ENCODE assay signal across 10 cellular contexts in genomic region chr16:3175157-3176153, GRCh38. TPM values are rescaled to one million over a fixed set of nuclear protein-coding genes. Genes with fewer than 3 reads are reported as not detected.
DNase-seq lines count a peak whose midpoint lies in the region; ATAC-seq, FAIRE-seq and TF ChIP-seq lines count a peak whose summit lies in the region.
"Had no signal": no experiment of that assay in that cellular context is flagged by ENCODE, and none has a peak within 500 bp of the region (broad histone marks: within the 10 kb centered on the region; RNA-seq: fewer than 3 reads in every experiment).

No MANE protein-coding gene starts in this region.

- H3K79me1 ChIP-seq in H1 (ENCODE audit: low read depth, low read length), result no peaks in the 10 kb centered on the region

- 12% methylated on average over 34 of the region's 39 CpGs; no CpG with 5 or more reads in 1 of the 2 experiments for WGBS in H1 (ENCODE audit: extremely low coverage in 1 of 2, insufficient coverage in 1 of 2, insufficient read length in 1 of 2, insufficient replicate concordance in 2 of 2, low coverage in 1 of 2, low lambda C conversion rate in 2 of 2, missing lambda C conversion rate in 1 of 2), 2 experiments

- FAIRE-seq in H1 (lab: Jason Lieb, UNC), result no peak

- no peak overlapping the region for H3K14ac ChIP-seq in H1 (ENCODE audit: insufficient read length)

- no peak for TF ChIP-seq RAD21 in H1 (IDR thresholded peaks at IDR 0.05 in 1 of 2, conservative IDR thresholded peaks at IDR 0.05 in 1 of 2; ENCODE audit: low read depth in 2 of 2, low read length in 2 of 2)

- CTCF ChIA-PET in activated CD4-positive, alpha-beta memory T cell treated with anti-CD3 and anti-CD28 coated beads for 36 hours (lab: Charles Lee), result interaction anchor here (1.2 kb wide), 1 partner anchor 46 kb away, joined by 3 read pairs; no protein-coding TSS in a partner anchor
- CTCF ChIA-PET in activated CD4-positive, alpha-beta memory T cell treated with anti-CD3 and anti-CD28 coated beads, Interleukin-2, amount 10 ng/mL, durations not matched to agents 7 days and 5 days (lab: Charles Lee), result no interaction called here
- CTCF ChIA-PET in H1 (lab: Charles Lee; ENCODE audit: partially characterized antibody), result interaction anchor here (0.6 to 4.7 kb wide), 9 partner anchors 8 to 261 kb away, joined by 3 to 25 read pairs (median 5); no protein-coding TSS in a partner anchor

- peak; percentile 75 for DNase-seq in activated CD4-positive, alpha-beta memory T cell treated with anti-CD3 and anti-CD28 coated beads for 36 hours
- no peak for DNase-seq in activated CD4-positive, alpha-beta memory T cell treated with anti-CD3 and anti-CD28 coated beads, Interleukin-2, amount 10 ng/mL, durations not matched to agents 7 days and 5 days
- DNase-seq in NCI-H82 (lab: John Stamatoyannopoulos, UW) (peak; percentile 89), H1 (ENCODE audit: low read depth in 1 of 2, low spot score in 2 of 2) (peak in 1 of 2 experiments; percentile 96), NCI-H187 (lab: John Stamatoyannopoulos, UW) (no peak)
- DNase-seq in stimulated activated CD4-positive, alpha-beta T cell treated with anti-CD3 and anti-CD28 coated beads, Interleukin-4, amount 100 ng/mL, for 24 hours, result peak; percentile 41

- no peak for TF ChIP-seq POLR2A in H1 (IDR thresholded peaks at IDR 0.05; ENCODE audit: control extremely low read depth in 1 of 2, low read depth in 2 of 2, low read length in 2 of 2)

- H2BK20ac ChIP-seq in H1 (ENCODE audit: low read length), result no peak overlapping the region

- no peaks in the 10 kb centered on the region for H3K36me3 ChIP-seq in H1 (ENCODE audit: control insufficient read depth in 2 of 4, insufficient read depth in 4 of 4, low read length in 3 of 4)
- H3K36me3 ChIP-seq: tibial nerve had no signal

- no peak overlapping the region for H3K4ac ChIP-seq in H1 (replicated peaks; ENCODE audit: insufficient read length, low read depth, low read length)

- no peak overlapping the region; the same call in 1 of the 2 replicates for H4K8ac ChIP-seq in H1 (ENCODE audit: extremely low read depth, insufficient read depth, low read length)

- no peak for TF ChIP-seq EP300 in H1 (IDR thresholded peaks at IDR 0.05; ENCODE audit: borderline replicate concordance in 1 of 2, low read depth in 2 of 2, low read length in 2 of 2)

- H3K79me2 ChIP-seq in H1 (ENCODE audit: control insufficient read depth in 1 of 2, insufficient read depth in 2 of 2, low read length in 2 of 2), result no peaks in the 10 kb centered on the region

- peaks cover 0 to 22% (median 14%) of the 10 kb centered on the region in 4 experiments; a peak in 5 of 7 replicates for H3K27me3 ChIP-seq in H1 (replicated peaks in 1 of 4; ENCODE audit: control insufficient read depth in 3 of 4, extremely low read depth in 1 of 4, insufficient read depth in 3 of 4, low read length in 3 of 4)

- no peak overlapping the region for H2BK12ac ChIP-seq in H1 (ENCODE audit: low read depth, low read length)

- no peak overlapping the region for H2AK5ac ChIP-seq in H1 (ENCODE audit: low read depth, low read length)

- no peak overlapping the region for H2BK5ac ChIP-seq in H1 (ENCODE audit: low read depth, low read length)

- H3K9me3 ChIP-seq in H1 (ENCODE audit: insufficient read depth in 2 of 2, low read depth in 1 of 2, low read length in 1 of 2), result no peaks in the 10 kb centered on the region
- H3K9me3 ChIP-seq: tibial nerve had no signal

- H3K23ac ChIP-seq in H1 (ENCODE audit: insufficient read length), result no peak overlapping the region

- H3K4me1 Mint-ChIP-seq in activated CD4-positive, alpha-beta memory T cell treated with anti-CD3 and anti-CD28 coated beads for 36 hours (ENCODE audit: low read depth), result peaks cover 34% of the 10 kb centered on the region
- peaks cover 39% of the 10 kb centered on the region for H3K4me1 Mint-ChIP-seq in activated CD4-positive, alpha-beta memory T cell treated with anti-CD3 and anti-CD28 coated beads, Interleukin-2, amount 10 ng/mL, durations not matched to agents 7 days and 5 days

- peak overlapping the region; percentile 34 to 71 (median 48) for H3K4me3 ChIP-seq in H1 (ENCODE audit: extremely low read depth in 1 of 4, insufficient read depth in 2 of 4, low read depth in 3 of 4, low read length in 4 of 4)
- H3K4me3 ChIP-seq: tibial nerve had no signal

- H3K27ac Mint-ChIP-seq in activated CD4-positive, alpha-beta memory T cell treated with anti-CD3 and anti-CD28 coated beads for 36 hours, result no peak overlapping the region
- no peak overlapping the region for H3K27ac Mint-ChIP-seq in activated CD4-positive, alpha-beta memory T cell treated with anti-CD3 and anti-CD28 coated beads, Interleukin-2, amount 10 ng/mL, durations not matched to agents 7 days and 5 days

- no peak overlapping the region for H3K56ac ChIP-seq in H1 (replicated peaks; ENCODE audit: insufficient read length, low read depth, low read length)

- H3K9ac ChIP-seq in H1 (replicated peaks in 1 of 4; ENCODE audit: extremely low read depth in 1 of 4, low read depth in 3 of 4, low read length in 3 of 4), result no peak overlapping the region

- peaks cover 22% of the 10 kb centered on the region; the same call in 1 of the 2 replicates for H3K23me2 ChIP-seq in H1 (ENCODE audit: low read depth, low read length)

- H3K4me3 Mint-ChIP-seq in activated CD4-positive, alpha-beta memory T cell treated with anti-CD3 and anti-CD28 coated beads for 36 hours, result peak overlapping the region; percentile 35
- no peak overlapping the region for H3K4me3 Mint-ChIP-seq in activated CD4-positive, alpha-beta memory T cell treated with anti-CD3 and anti-CD28 coated beads, Interleukin-2, amount 10 ng/mL, durations not matched to agents 7 days and 5 days

- H2AFZ ChIP-seq in H1 (ENCODE audit: low read length), result no peak overlapping the region

- H3K27ac ChIP-seq in H1 (ENCODE audit: low read depth, low read length), result no peak overlapping the region
- H3K27ac ChIP-seq: HL-60, tibial nerve had no signal

- peaks cover 3% of the 10 kb centered on the region for H3K36me3 Mint-ChIP-seq in activated CD4-positive, alpha-beta memory T cell treated with anti-CD3 and anti-CD28 coated beads for 36 hours
- peaks cover 2% of the 10 kb centered on the region for H3K36me3 Mint-ChIP-seq in activated CD4-positive, alpha-beta memory T cell treated with anti-CD3 and anti-CD28 coated beads, Interleukin-2, amount 10 ng/mL, durations not matched to agents 7 days and 5 days (ENCODE audit: low read depth)

- H4K91ac ChIP-seq in H1 (replicated peaks; ENCODE audit: insufficient read length, low read length), result no peak overlapping the region

- TF ChIP-seq CTCF in H1 (IDR thresholded peaks at IDR 0.05; ENCODE audit: control extremely low read depth in 1 of 3, insufficient read depth in 1 of 3, low read depth in 1 of 3, low read length in 3 of 3), result no peak

- no peak for ATAC-seq in HG03571 (IDR thresholded peaks at IDR 0.05; ENCODE audit: unreplicated experiment)
- ATAC-seq in HG03439 (IDR thresholded peaks at IDR 0.05; ENCODE audit: unreplicated experiment), result no peak

- H3K4me2 ChIP-seq in H1 (ENCODE audit: insufficient read depth in 1 of 2, low read depth in 2 of 2, low read length in 2 of 2), result peak overlapping the region; percentile 77 to 81

- H3K9me3 Mint-ChIP-seq in activated CD4-positive, alpha-beta memory T cell treated with anti-CD3 and anti-CD28 coated beads for 36 hours, result no peaks in the 10 kb centered on the region
- H3K9me3 Mint-ChIP-seq in activated CD4-positive, alpha-beta memory T cell treated with anti-CD3 and anti-CD28 coated beads, Interleukin-2, amount 10 ng/mL, durations not matched to agents 7 days and 5 days, result no peaks in the 10 kb centered on the region

- no peaks in the 10 kb centered on the region for H4K20me1 ChIP-seq in H1 (replicated peaks in 1 of 2; ENCODE audit: control insufficient read depth in 1 of 2, insufficient read depth in 2 of 2, low read length in 2 of 2)

- peaks cover 64% of the 10 kb centered on the region for H3K27me3 Mint-ChIP-seq in activated CD4-positive, alpha-beta memory T cell treated with anti-CD3 and anti-CD28 coated beads for 36 hours
- H3K27me3 Mint-ChIP-seq in activated CD4-positive, alpha-beta memory T cell treated with anti-CD3 and anti-CD28 coated beads, Interleukin-2, amount 10 ng/mL, durations not matched to agents 7 days and 5 days, result peaks cover 73% of the 10 kb centered on the region

- no peak overlapping the region for H4K5ac ChIP-seq in H1 (ENCODE audit: insufficient read length, low read depth, low read length)

- no peak overlapping the region for H2BK15ac ChIP-seq in H1 (ENCODE audit: low read length)

- intact Hi-C loops in activated CD4-positive, alpha-beta memory T cell treated with anti-CD3 and anti-CD28 coated beads for 36 hours (cut with micrococcal nuclease), result loop anchor here (2.0 kb wide), 1 partner anchor 13 kb away; the partner anchor contains the start of gene OR1F1

- no peak overlapping the region for H2BK120ac ChIP-seq in H1 (replicated peaks; ENCODE audit: low read depth, low read length)

- POLR2A ChIA-PET in activated CD4-positive, alpha-beta memory T cell treated with anti-CD3 and anti-CD28 coated beads for 36 hours (lab: Charles Lee), result no interaction called here
- POLR2A ChIA-PET in activated CD4-positive, alpha-beta memory T cell treated with anti-CD3 and anti-CD28 coated beads, Interleukin-2, amount 10 ng/mL, durations not matched to agents 7 days and 5 days (lab: Charles Lee), result interaction anchor here (1.6 kb wide), 1 partner anchor 17 kb away, joined by 7 read pairs; no protein-coding TSS in a partner anchor
- POLR2A ChIA-PET in H1 (lab: Charles Lee; ENCODE audit: partially characterized antibody), result interaction anchor here (1.0 to 5.1 kb wide), 4 partner anchors 8 to 74 kb away, joined by 3 to 28 read pairs (median 4); no protein-coding TSS in a partner anchor

- H3K18ac ChIP-seq in H1 (ENCODE audit: extremely low read depth, low read length), result no peak overlapping the region

- H3K4me1 ChIP-seq in H1 (replicated peaks in 1 of 4; ENCODE audit: control insufficient read depth in 3 of 4, insufficient read depth in 4 of 4, low read length in 3 of 4), result peaks cover 0 to 10% (median 5%) of the 10 kb centered on the region in 4 experiments; a peak in 5 of 7 replicates

RNA-seq across cellular contexts. Expression of gene OR1F1, which starts 12.5 kb away (rescaled TPM):
- not detected for total RNA-seq in activated CD4-positive, alpha-beta memory T cell treated with anti-CD3 and anti-CD28 coated beads for 36 hours
- total RNA-seq in activated CD4-positive, alpha-beta memory T cell treated with anti-CD3 and anti-CD28 coated beads, Interleukin-2, amount 10 ng/mL, durations not matched to agents 7 days and 5 days, result not detected
- total RNA-seq in H1 (2021; fragmentation: NEBNext Ultra II Directional; extraction: Animal tissue kit (Norgen Biotek cat#: 25700)), result 0.48 and 0.52 TPM in 2 replicates
- polyA plus RNA-seq in H1 (2011; rRNA removed), result 0.93 and 1.2 TPM in 2 replicates
- polyA plus RNA-seq in H1 (2011; cell fraction: cytosol; rRNA removed), result 0.40 TPM
- polyA plus RNA-seq in H1 (2011; cell fraction: nucleus; rRNA removed), result 0.87 TPM
- polyA plus RNA-seq in H1 (2012, experiment 1 of 2), result 0.40 to 0.48 TPM (median 0.42 TPM) in 3 of 4 replicates, not detected in the other
- polyA plus RNA-seq in H1 (2012, experiment 2 of 2), result not detected
- polyA plus RNA-seq in H1 (2013, experiment 1 of 2), result 0.41 TPM
- 0.35 TPM for polyA plus RNA-seq in H1 (2013, experiment 2 of 2)
- 0.82 and 2.6 TPM in 2 replicates for polyA minus RNA-seq in H1 (2011; rRNA and poly(A)+ RNA removed)
- polyA minus RNA-seq in H1 (2011; cell fraction: cytosol; rRNA and poly(A)+ RNA removed), result not detected
- not detected for polyA minus RNA-seq in H1 (2011; cell fraction: nucleus; rRNA and poly(A)+ RNA removed)
- total RNA-seq: tibial nerve had no signal

RNA-seq across cellular contexts. Expression of gene ZNF213, which starts 40.6 kb away (rescaled TPM):
- 1 to 10 TPM; 9.0 TPM for total RNA-seq in activated CD4-positive, alpha-beta memory T cell treated with anti-CD3 and anti-CD28 coated beads for 36 hours
- 10 to 100 TPM; 10.5 to 11.6 TPM for total RNA-seq in activated CD4-positive, alpha-beta memory T cell treated with anti-CD3 and anti-CD28 coated beads, Interleukin-2, amount 10 ng/mL, durations not matched to agents 7 days and 5 days
- total RNA-seq in H1 (2021; fragmentation: NEBNext Ultra II Directional; extraction: Animal tissue kit (Norgen Biotek cat#: 25700)), result 6.9 and 7.3 TPM in 2 replicates
- polyA plus RNA-seq in H1 (2011; rRNA removed), result 1.6 and 3.8 TPM in 2 replicates
- polyA plus RNA-seq in H1 (2011; cell fraction: cytosol; rRNA removed), result 1.6 TPM
- polyA plus RNA-seq in H1 (2011; cell fraction: nucleus; rRNA removed), result 3.9 TPM
- 6.0 to 8.4 TPM (median 8.4 TPM) in 4 replicates for polyA plus RNA-seq in H1 (2012, experiment 1 of 2)
- polyA plus RNA-seq in H1 (2012, experiment 2 of 2), result 7.1 TPM
- 6.2 TPM for polyA plus RNA-seq in H1 (2013, experiment 1 of 2)
- polyA plus RNA-seq in H1 (2013, experiment 2 of 2), result 6.1 TPM
- 1.2 and 1.4 TPM in 2 replicates for polyA minus RNA-seq in H1 (2011; rRNA and poly(A)+ RNA removed)
- 4.2 TPM for polyA minus RNA-seq in H1 (2011; cell fraction: cytosol; rRNA and poly(A)+ RNA removed)
- polyA minus RNA-seq in H1 (2011; cell fraction: nucleus; rRNA and poly(A)+ RNA removed), result 3.9 TPM

RNA-seq across cellular contexts. Expression of gene ZNF200, which starts 59.5 kb away (rescaled TPM):
- 10 to 100 TPM; 10.6 to 11.5 TPM for total RNA-seq in activated CD4-positive, alpha-beta memory T cell treated with anti-CD3 and anti-CD28 coated beads for 36 hours
- total RNA-seq in activated CD4-positive, alpha-beta memory T cell treated with anti-CD3 and anti-CD28 coated beads, Interleukin-2, amount 10 ng/mL, durations not matched to agents 7 days and 5 days, result 10 to 100 TPM; 13.1 to 14.9 TPM
- 7.5 and 9.9 TPM in 2 replicates for total RNA-seq in H1 (2021; fragmentation: NEBNext Ultra II Directional; extraction: Animal tissue kit (Norgen Biotek cat#: 25700))
- polyA plus RNA-seq in H1 (2011; rRNA removed), result 2.7 and 3.0 TPM in 2 replicates
- polyA plus RNA-seq in H1 (2011; cell fraction: cytosol; rRNA removed), result 4.1 TPM
- polyA plus RNA-seq in H1 (2011; cell fraction: nucleus; rRNA removed), result 3.2 TPM
- 5.5 to 7.8 TPM (median 6.5 TPM) in 4 replicates for polyA plus RNA-seq in H1 (2012, experiment 1 of 2)
- 1.4 TPM for polyA plus RNA-seq in H1 (2012, experiment 2 of 2)
- polyA plus RNA-seq in H1 (2013, experiment 1 of 2), result 5.8 TPM
- polyA plus RNA-seq in H1 (2013, experiment 2 of 2), result 5.3 TPM
- 6.7 and 8.4 TPM in 2 replicates for polyA minus RNA-seq in H1 (2011; rRNA and poly(A)+ RNA removed)
- 4.0 TPM for polyA minus RNA-seq in H1 (2011; cell fraction: cytosol; rRNA and poly(A)+ RNA removed)
- polyA minus RNA-seq in H1 (2011; cell fraction: nucleus; rRNA and poly(A)+ RNA removed), result 11.2 TPM

Comparison
In these comparisons a context has a peak if more than half of its experiments do, and no peak if none do; other contexts are left out.
1. DNase-seq: peak in activated CD4-positive, alpha-beta memory T cell treated with anti-CD3 and anti-CD28 coated beads for 36 hours (single experiment), NCI-H82 (single experiment) and stimulated activated CD4-positive, alpha-beta T cell treated with anti-CD3 and anti-CD28 coated beads, Interleukin-4, amount 100 ng/mL, for 24 hours (single experiment); none in activated CD4-positive, alpha-beta memory T cell treated with anti-CD3 and anti-CD28 coated beads, Interleukin-2, amount 10 ng/mL, durations not matched to agents 7 days and 5 days (single experiment) and NCI-H187 (0 of 2).